ENCODE assay signal across 2 cellular contexts in the genomic region with DNA sequence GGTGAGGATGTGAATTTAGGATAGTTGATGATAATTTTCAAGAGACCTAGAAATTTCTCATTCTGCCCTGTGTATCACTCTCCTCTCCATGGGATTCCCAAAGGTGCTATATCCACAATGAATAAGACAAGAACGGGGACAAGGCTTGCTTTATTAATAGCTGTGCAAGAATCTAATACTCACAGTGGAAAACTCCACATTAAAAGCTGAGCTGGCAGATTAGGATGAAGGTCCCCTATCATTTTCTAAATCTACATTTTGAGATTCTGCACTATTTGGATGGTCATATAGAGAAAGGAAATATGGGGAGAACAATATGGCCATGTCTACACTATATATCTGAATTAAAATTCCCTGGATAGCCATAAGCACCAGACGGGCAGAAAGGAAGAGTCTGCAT.
TF ChIP-seq lines count a peak whose summit lies in the region.

No MANE protein-coding gene starts in this region.

TF ChIP-seq in A549, 52 proteins besides CTCF, POLR2A, EP300 and RAD21 (continued from another document):
- TF ChIP-seq MAFK (IDR thresholded peaks at IDR 0.05; ENCODE audit: partially characterized antibody): peak; percentile 88

TF ChIP-seq in K562, 482 proteins besides CTCF, POLR2A, EP300 and RAD21 (continued from another document):
- TF ChIP-seq, protein P1, sequence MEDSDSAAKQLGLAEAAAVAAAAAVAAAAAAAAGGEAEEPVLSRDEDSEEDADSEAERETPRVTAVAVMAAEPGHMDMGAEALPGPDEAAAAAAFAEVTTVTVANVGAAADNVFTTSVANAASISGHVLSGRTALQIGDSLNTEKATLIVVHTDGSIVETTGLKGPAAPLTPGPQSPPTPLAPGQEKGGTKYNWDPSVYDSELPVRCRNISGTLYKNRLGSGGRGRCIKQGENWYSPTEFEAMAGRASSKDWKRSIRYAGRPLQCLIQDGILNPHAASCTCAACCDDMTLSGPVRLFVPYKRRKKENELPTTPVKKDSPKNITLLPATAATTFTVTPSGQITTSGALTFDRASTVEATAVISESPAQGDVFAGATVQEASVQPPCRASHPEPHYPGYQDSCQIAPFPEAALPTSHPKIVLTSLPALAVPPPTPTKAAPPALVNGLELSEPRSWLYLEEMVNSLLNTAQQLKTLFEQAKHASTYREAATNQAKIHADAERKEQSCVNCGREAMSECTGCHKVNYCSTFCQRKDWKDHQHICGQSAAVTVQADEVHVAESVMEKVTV (CRISPR knock-in tag; IDR thresholded peaks at IDR 0.05): no peak
- TF ChIP-seq ZNF780A (CRISPR knock-in tag; IDR thresholded peaks at IDR 0.05) (no peak), MAFK (IDR thresholded peaks at IDR 0.05; ENCODE audit: low read length) (peak; percentile 17; the same call in 1 of the 2 replicates), ZNF224 (CRISPR knock-in tag; IDR thresholded peaks at IDR 0.05) (no peak), MAFF (IDR thresholded peaks at IDR 0.05; ENCODE audit: low read length) (peak; percentile 51), NR4A1 (CRISPR knock-in tag; IDR thresholded peaks at IDR 0.05) (no peak), NR4A1 (tag; IDR thresholded peaks at IDR 0.05) (no peak), ZNF316 (IDR thresholded peaks at IDR 0.05) (peak; percentile 25; the same call in 1 of the 2 replicates), ZC3H11A (IDR thresholded peaks at IDR 0.05; ENCODE audit: low read depth, low read length) (no peak)
TF ChIP-seq in K562: peak in this region for 4.
